ENCODE assay signal across 8 cellular contexts in the genomic region with DNA sequence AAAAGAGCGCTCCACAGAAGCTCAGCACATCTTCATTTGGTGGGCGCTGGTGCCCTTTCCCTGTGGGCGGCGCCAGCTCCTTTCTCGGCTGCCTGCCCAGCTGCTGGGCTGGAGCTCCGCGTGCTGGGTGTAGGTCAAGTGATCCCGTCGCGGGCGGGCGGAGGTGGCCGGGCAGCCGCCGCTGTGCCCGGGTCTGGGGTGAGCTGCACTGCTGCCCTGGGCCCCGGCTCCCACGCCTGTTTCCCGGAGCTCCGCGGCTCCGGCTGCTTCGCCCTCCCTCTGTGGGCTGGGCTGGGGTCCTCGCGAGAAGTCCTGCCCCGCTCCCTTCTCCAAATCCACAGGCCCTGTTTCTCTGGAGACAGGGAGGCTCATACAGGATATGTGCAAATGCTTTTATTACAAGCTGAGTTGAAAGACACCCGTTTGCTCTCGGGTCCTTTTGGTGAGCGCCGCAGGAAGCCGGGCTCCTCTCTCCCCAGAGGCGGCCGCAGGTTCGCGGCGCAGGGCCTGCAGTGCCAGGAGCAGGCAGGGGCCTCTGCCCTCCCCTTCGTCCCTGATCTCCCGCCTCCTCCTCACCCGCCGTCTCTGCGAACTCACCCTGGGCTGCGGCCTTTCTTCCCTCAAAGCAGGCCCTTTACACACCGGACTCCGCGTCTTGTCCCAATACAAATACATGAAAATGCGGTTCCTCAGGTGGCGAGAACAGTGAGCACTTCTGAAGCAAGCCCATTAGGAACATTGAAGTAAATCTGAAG.
A peak's percentile ranks its signal among the peaks of the same experiment; 100 is the strongest.
DNase-seq lines count a peak whose midpoint lies in the region.

No MANE protein-coding gene starts in this region.

- peaks cover 19% of the 10 kb centered on the region for H3K4me1 Mint-ChIP-seq in stimulated activated naive CD8-positive, alpha-beta T cell treated with anti-CD3 and anti-CD28 coated beads, Interleukin-15, Interleukin-2, amounts not matched to agents 100 ng/mL and 50 ng/mL, for 24 hours (ENCODE audit: low read depth)

- peak overlapping the region; percentile 45 for H2BK15ac ChIP-seq in mesenchymal stem cell (ENCODE audit: low read depth, poor library complexity, severe bottlenecking)

- no peak overlapping the region for H2BK5ac ChIP-seq in mesenchymal stem cell (ENCODE audit: low read depth, low read length, poor library complexity, severe bottlenecking)

- peak overlapping the region; percentile 55 for H4K91ac ChIP-seq in mesenchymal stem cell (ENCODE audit: low read length)

- WGBS in mesenchymal stem cell, result 4% methylated on average over 28 of the region's 47 CpGs

- peak; percentile 10 for DNase-seq in activated T-cell treated with anti-CD3 and anti-CD28 coated beads for 1 hour (ENCODE audit: low read depth)
- no peak for DNase-seq in activated T-cell treated with anti-CD3 and anti-CD28 coated beads for 4 hours
- peak; percentile 41 for DNase-seq in HT-29 (ENCODE audit: low spot score)
- DNase-seq in activated CD8-positive, alpha-beta memory T cell treated with anti-CD3 and anti-CD28 coated beads, Interleukin-2, amount 50 U/mL, for 4 hours, result peak; percentile 34
- peak; percentile 74 for DNase-seq in epidermal melanocyte (ENCODE audit: insufficient read length, low spot score)
- peak; percentile 69 for DNase-seq in mesenchymal stem cell
- DNase-seq in T1000 (lab: John Stamatoyannopoulos, UW), result no peak

- H3K27me3 ChIP-seq in mesenchymal stem cell (ENCODE audit: control insufficient read depth in 1 of 2, insufficient read depth in 1 of 2, low read length in 2 of 2), result peaks cover 0 to 7% of the 10 kb centered on the region in 2 experiments

- peak overlapping the region; percentile 58 to 76 for H3K4me3 ChIP-seq in mesenchymal stem cell (ENCODE audit: insufficient read depth in 1 of 2, low read depth in 1 of 2, low read length in 2 of 2)

- no peaks in the 10 kb centered on the region for H3K9me3 Mint-ChIP-seq in stimulated activated naive CD8-positive, alpha-beta T cell treated with anti-CD3 and anti-CD28 coated beads, Interleukin-15, Interleukin-2, amounts not matched to agents 100 ng/mL and 50 ng/mL, for 24 hours

- H3K23ac ChIP-seq in mesenchymal stem cell (ENCODE audit: low read length in 2 of 2), result no peak overlapping the region

- peaks cover 69% of the 10 kb centered on the region for H3K27me3 Mint-ChIP-seq in stimulated activated naive CD8-positive, alpha-beta T cell treated with anti-CD3 and anti-CD28 coated beads, Interleukin-15, Interleukin-2, amounts not matched to agents 100 ng/mL and 50 ng/mL, for 24 hours

- H3K36me3 ChIP-seq in mesenchymal stem cell (ENCODE audit: control insufficient read depth in 1 of 2, insufficient read depth in 2 of 2, low read depth in 1 of 2, low read length in 2 of 2), result no peaks in the 10 kb centered on the region

- H3K18ac ChIP-seq in mesenchymal stem cell (ENCODE audit: low read depth in 1 of 2, low read length in 2 of 2), result peak overlapping the region; percentile 52 to 65

- H2BK12ac ChIP-seq in mesenchymal stem cell (ENCODE audit: low read length in 2 of 2), result no peak overlapping the region

- H3K36me3 Mint-ChIP-seq in stimulated activated naive CD8-positive, alpha-beta T cell treated with anti-CD3 and anti-CD28 coated beads, Interleukin-15, Interleukin-2, amounts not matched to agents 100 ng/mL and 50 ng/mL, for 24 hours (ENCODE audit: low read depth), result no peaks in the 10 kb centered on the region

- peak overlapping the region; percentile 75 for H2AFZ ChIP-seq in mesenchymal stem cell (ENCODE audit: low read depth, low read length)

- H3K4me1 ChIP-seq in mesenchymal stem cell (ENCODE audit: control insufficient read depth, insufficient read depth, low read depth, low read length), result peaks cover 11% of the 10 kb centered on the region

- H4K8ac ChIP-seq in mesenchymal stem cell (ENCODE audit: low read length), result peak overlapping the region; percentile 94

- H2BK120ac ChIP-seq in mesenchymal stem cell (ENCODE audit: low read depth, low read length), result peak overlapping the region; percentile 74

- H2AK5ac ChIP-seq in mesenchymal stem cell (ENCODE audit: low read length, severe bottlenecking), result no peak overlapping the region

- H3K79me1 ChIP-seq in mesenchymal stem cell (replicated peaks; ENCODE audit: low read length, poor library complexity, severe bottlenecking), result no peaks in the 10 kb centered on the region

- H3K4me2 ChIP-seq in mesenchymal stem cell (ENCODE audit: low read length, poor library complexity, severe bottlenecking), result peak overlapping the region; percentile 86

- no peaks in the 10 kb centered on the region for H3K9me3 ChIP-seq in mesenchymal stem cell (ENCODE audit: control insufficient read depth, low read length)

- H3K27ac Mint-ChIP-seq in stimulated activated naive CD8-positive, alpha-beta T cell treated with anti-CD3 and anti-CD28 coated beads, Interleukin-15, Interleukin-2, amounts not matched to agents 100 ng/mL and 50 ng/mL, for 24 hours, result no peak overlapping the region

- peak overlapping the region; percentile 72 for H3K4me3 Mint-ChIP-seq in stimulated activated naive CD8-positive, alpha-beta T cell treated with anti-CD3 and anti-CD28 coated beads, Interleukin-15, Interleukin-2, amounts not matched to agents 100 ng/mL and 50 ng/mL, for 24 hours

- peak overlapping the region; percentile 61 for H3K27ac ChIP-seq in mesenchymal stem cell (ENCODE audit: low read length, poor library complexity, severe bottlenecking)

- peak overlapping the region in 1 of 2 experiments; percentile 23 for H3K14ac ChIP-seq in mesenchymal stem cell (ENCODE audit: low read length in 2 of 2)

- H3K9ac ChIP-seq in mesenchymal stem cell (ENCODE audit: low read length), result peak overlapping the region; percentile 85

- peak overlapping the region; percentile 60 to 68 for H3K4ac ChIP-seq in mesenchymal stem cell (ENCODE audit: low read depth in 1 of 2, low read length in 2 of 2)

Comparison
In these comparisons a context has a peak if more than half of its experiments do, and no peak if none do; other contexts are left out.
1. DNase-seq: peak in activated T-cell treated with anti-CD3 and anti-CD28 coated beads for 1 hour (single experiment), HT-29 (single experiment), activated CD8-positive, alpha-beta memory T cell treated with anti-CD3 and anti-CD28 coated beads, Interleukin-2, amount 50 U/mL, for 4 hours (single experiment), epidermal melanocyte (single experiment) and mesenchymal stem cell (single experiment); none in activated T-cell treated with anti-CD3 and anti-CD28 coated beads for 4 hours (single experiment) and T1000 (single experiment).